ENCODE assay signal across 24 cellular contexts in the genomic region with DNA sequence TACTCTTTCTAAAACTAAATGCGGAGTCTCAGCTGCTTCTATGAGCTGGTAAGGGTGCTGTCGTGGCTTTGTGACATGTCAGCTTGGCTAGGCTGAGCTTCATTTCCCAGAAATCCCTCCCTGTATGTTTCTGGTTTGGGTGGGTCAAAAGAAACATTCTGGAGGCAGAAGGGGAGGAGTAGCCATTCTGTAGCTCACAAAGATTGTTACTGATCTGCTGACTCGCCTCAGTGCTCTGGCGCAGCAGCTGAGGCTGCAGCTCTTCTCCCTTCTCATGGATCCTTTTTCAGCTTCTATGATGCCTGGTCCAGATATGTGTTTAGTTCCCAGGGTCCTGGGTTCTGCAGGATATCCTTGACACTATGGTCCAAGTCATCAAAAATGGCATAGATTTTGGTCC.
"Had no signal": no experiment of that assay in that cellular context is flagged by ENCODE, and none has a peak within 500 bp of the region (broad histone marks: within the 10 kb centered on the region; RNA-seq: fewer than 3 reads in every experiment).

No MANE protein-coding gene starts in this region.

- H3K4me1 ChIP-seq: adrenal gland, SJCRH30 had no signal

- H3K4me3 ChIP-seq: adrenal gland, SJCRH30 had no signal

- H3K36me3 ChIP-seq: adrenal gland, SJCRH30 had no signal

- ATAC-seq: activated CD4-positive, CD25-positive, alpha-beta regulatory T cell treated with anti-CD3 and anti-CD28 coated beads, Interleukin-2, amount 50 U/mL, for 24 hours; activated CD8-positive, alpha-beta T cell treated with anti-CD3 and anti-CD28 coated beads for 36 hours; activated T-cell treated with anti-CD3 and anti-CD28 coated beads, Interleukin-2, amount 50 U/mL, for 72 hours; Panc1; SK-N-SH treated with all-trans-retinoic acid at 6 μM for 48 hours had no signal

- H3K9me3 ChIP-seq: adrenal gland, SJCRH30 had no signal

- H3K27ac ChIP-seq: adrenal gland, RWPE1, SJCRH30 had no signal

- DNase-seq: activated CD4-positive, alpha-beta T cell treated with anti-CD3 and anti-CD28 coated beads for 4 hours; activated CD8-positive, alpha-beta memory T cell treated with anti-CD3 and anti-CD28 coated beads, Interleukin-2, amount 50 U/mL, for 4 hours; activated CD8-positive, alpha-beta T cell treated with anti-CD3 and anti-CD28 coated beads for 36 hours; activated naive CD4-positive, alpha-beta T cell treated with anti-CD3 and anti-CD28 coated beads, Interleukin-2, amount 50 U/mL, for 16 hours; activated naive CD8-positive, alpha-beta T cell treated with anti-CD3 and anti-CD28 coated beads, Interleukin-2, amount 10 ng/mL, durations not matched to agents 7 days and 5 days; activated T-cell treated with anti-CD3 and anti-CD28 coated beads, Interleukin-2, amount 50 U/mL, for 72 hours; adrenal gland; anterior cingulate cortex; caudate nucleus; KBM-7; NCI-H1092; NCI-H1417; NCI-H1930; NCI-H345; NCI-H510A; NCI-H69; NK-92 treated with Interleukin-12 subunit alpha and Interleukin-12 subunit beta, amount 100 ng/mL, for 24 hours; OCI-M1; Right ventricle myocardium superior; SJCRH30 had no signal

- H3K27me3 ChIP-seq: adrenal gland, SJCRH30 had no signal
